23 cellular contexts compared by ENCODE assay signal in the genomic region with DNA sequence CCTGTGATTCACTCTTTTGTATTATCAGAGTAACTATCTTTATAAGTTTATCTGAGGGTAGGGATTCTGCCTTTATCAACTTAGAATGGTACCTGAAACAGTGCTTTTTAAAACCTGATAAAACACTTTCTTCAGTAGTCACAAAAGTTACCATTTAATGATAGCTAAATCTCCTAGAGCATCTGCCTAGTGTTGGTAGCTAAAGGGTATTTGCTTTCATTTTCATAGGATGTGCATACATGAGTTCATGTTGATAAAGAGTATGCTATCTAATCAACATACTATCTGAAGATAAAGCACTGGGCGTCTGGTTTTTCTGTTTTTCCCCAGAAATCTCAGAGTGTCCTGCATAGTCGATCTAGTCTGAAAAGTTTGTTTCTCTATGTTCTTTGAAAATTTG.
DNase-seq lines count a peak whose midpoint lies in the region; ATAC-seq, FAIRE-seq and TF ChIP-seq lines count a peak whose summit lies in the region.
"Had no signal": no experiment of that assay in that cellular context is flagged by ENCODE, and none has a peak within 500 bp of the region (broad histone marks: within the 10 kb centered on the region; RNA-seq: fewer than 3 reads in every experiment).

No MANE protein-coding gene starts in this region.

- peaks cover 0 to 3% of the 10 kb centered on the region in 2 donors for H3K9me3 Mint-ChIP-seq in activated T-cell treated with anti-CD3 and anti-CD28 coated beads, Interleukin-2, amount 50 U/mL, for 72 hours
- H3K9me3 Mint-ChIP-seq: GM23338 had no signal

- BruUV-seq in GM12878 (replicated peaks; lab: Mats Ljungman, UMichigan): no TSS peak

- H3K79me2 ChIP-seq in GM12878 (ENCODE audit: control insufficient read depth, insufficient read depth, low read length) (no peaks in the 10 kb centered on the region), smooth muscle cell (ENCODE audit: low read depth) (no peaks in the 10 kb centered on the region)

- no peaks in the 10 kb centered on the region for H3K4me1 ChIP-seq in GM12878 (ENCODE audit: control insufficient read depth, insufficient read depth, low read length)
- H3K4me1 ChIP-seq in smooth muscle cell (ENCODE audit: low read depth): no peaks in the 10 kb centered on the region
- peaks cover 9% of the 10 kb centered on the region for H3K4me1 ChIP-seq in foreskin keratinocyte
- H3K4me1 ChIP-seq: BE2C had no signal

- no peak for TF ChIP-seq EP300 in GM12878 (IDR thresholded peaks at IDR 0.05; ENCODE audit: borderline replicate concordance in 1 of 2, control insufficient read depth in 1 of 2, low read depth in 2 of 2, low read length in 2 of 2)

- H3K4me2 ChIP-seq in GM12878 (ENCODE audit: control insufficient read depth, insufficient read depth) (no peak overlapping the region), smooth muscle cell (no peak overlapping the region)
- H3K4me2 ChIP-seq: GM23338 had no signal

- H3K4me3 ChIP-seq in GM12878: no peak overlapping the region
- no peak overlapping the region for H3K4me3 ChIP-seq in smooth muscle cell
- H3K4me3 ChIP-seq: GM23338 had no signal

- no peak for TF ChIP-seq RAD21 in GM12878 (IDR thresholded peaks at IDR 0.05; ENCODE audit: insufficient read depth, low read depth, low read length)

- no peaks in the 10 kb centered on the region for H3K27me3 Mint-ChIP-seq in activated T-cell treated with anti-CD3 and anti-CD28 coated beads, Interleukin-2, amount 50 U/mL, for 72 hours (ENCODE audit: low read depth)
- H3K27me3 Mint-ChIP-seq: CD4-positive, CD25-positive, alpha-beta regulatory T cell; CD8-positive, alpha-beta memory T cell; IgD-negative memory B cell had no signal

- ATAC-seq in HG03432 (IDR thresholded peaks at IDR 0.05; ENCODE audit: unreplicated experiment) (peak; percentile 56), GM12878 (peak; percentile 41; the same call in 1 of the 3 replicates), foreskin keratinocyte (no peak), HG03159 (IDR thresholded peaks at IDR 0.05; ENCODE audit: unreplicated experiment) (no peak)
- ATAC-seq in activated T-cell treated with anti-CD3 and anti-CD28 coated beads, Interleukin-2, amount 50 U/mL, for 72 hours (replicated peaks in 1 of 2): no peak
- ATAC-seq: GM23338, HepG2 had no signal

- H3K9me3 ChIP-seq in GM12878 (replicated peaks; ENCODE audit: control insufficient read depth, insufficient read depth, low read length): no peaks in the 10 kb centered on the region
- no peaks in the 10 kb centered on the region for H3K9me3 ChIP-seq in smooth muscle cell (replicated peaks; ENCODE audit: low read depth)
- H3K9me3 ChIP-seq: BE2C, Caco-2 had no signal

- in situ Hi-C loops in GM12878 (cut with MboI): no loop called here

- H3K27me3 ChIP-seq in GM12878 (replicated peaks in 1 of 2; ENCODE audit: control insufficient read depth in 2 of 2, insufficient read depth in 2 of 2, low read length in 1 of 2): no peaks in the 10 kb centered on the region
- H3K27me3 ChIP-seq in smooth muscle cell (ENCODE audit: low read depth): no peaks in the 10 kb centered on the region
- no peaks in the 10 kb centered on the region for H3K27me3 ChIP-seq in foreskin keratinocyte
- H3K27me3 ChIP-seq: BE2C had no signal

- POLR2A ChIA-PET in GM12878 (lab: Charles Lee): no interaction called here

- no peak for TF ChIP-seq POLR2A in GM12878 (IDR thresholded peaks at IDR 0.05; ENCODE audit: low read depth, low read length)

- H3K27ac ChIP-seq in GM12878 (ENCODE audit: control insufficient read depth, insufficient read depth): no peak overlapping the region
- no peak overlapping the region for H3K27ac ChIP-seq in smooth muscle cell (ENCODE audit: low read depth)
- H3K27ac ChIP-seq in foreskin keratinocyte: no peak overlapping the region

- H3K36me3 ChIP-seq in GM12878 (ENCODE audit: control insufficient read depth in 2 of 2, insufficient read depth in 2 of 2, low read length in 1 of 2): no peaks in the 10 kb centered on the region
- H3K36me3 ChIP-seq in smooth muscle cell (ENCODE audit: low read depth): no peaks in the 10 kb centered on the region
- H3K36me3 ChIP-seq: BE2C had no signal

- H3F3A ChIP-seq in smooth muscle cell (ENCODE audit: low read depth): no peaks in the 10 kb centered on the region

- H3K27ac Mint-ChIP-seq in activated T-cell treated with anti-CD3 and anti-CD28 coated beads, Interleukin-2, amount 50 U/mL, for 72 hours: no peak overlapping the region
- H3K27ac Mint-ChIP-seq: CD4-positive, CD25-positive, alpha-beta regulatory T cell; CD8-positive, alpha-beta memory T cell; GM23338; IgD-negative memory B cell had no signal

- H3K36me3 Mint-ChIP-seq in activated T-cell treated with anti-CD3 and anti-CD28 coated beads, Interleukin-2, amount 50 U/mL, for 72 hours (ENCODE audit: insufficient read depth in 2 of 2): no peaks in the 10 kb centered on the region
- H3K36me3 Mint-ChIP-seq: CD4-positive, CD25-positive, alpha-beta regulatory T cell; CD8-positive, alpha-beta memory T cell; IgD-negative memory B cell had no signal

- no peak for TF ChIP-seq CTCF in GM12878 (IDR thresholded peaks at IDR 0.05 in 2 of 3, conservative IDR thresholded peaks at IDR 0.05 in 1 of 3; ENCODE audit: control insufficient read depth in 2 of 3, extremely low read depth in 1 of 3, insufficient read depth in 1 of 3, low read depth in 3 of 3, low read length in 3 of 3)
- TF ChIP-seq CTCF in smooth muscle cell (IDR thresholded peaks at IDR 0.05; ENCODE audit: borderline replicate concordance, insufficient read depth, poor library complexity, severe bottlenecking): no peak
- no peak for TF ChIP-seq CTCF in foreskin keratinocyte (conservative IDR thresholded peaks at IDR 0.05)

- SMC1A ChIA-PET in GM12878 (lab: Charles Lee; ENCODE audit: uncharacterized antibody, unreplicated experiment): no interaction called here

- WGBS in GM12878 (ENCODE audit: insufficient coverage, insufficient replicate concordance, low lambda C conversion rate, missing lambda C conversion rate): 24% methylated on average over 2 of the region's 2 CpGs
- WGBS in smooth muscle cell (ENCODE audit: low lambda C conversion rate): 36% methylated on average over 2 of the region's 2 CpGs

- H2AFZ ChIP-seq in GM12878 (ENCODE audit: control insufficient read depth, low read depth, low read length): no peak overlapping the region
- H2AFZ ChIP-seq in smooth muscle cell (ENCODE audit: low read depth): peak overlapping the region; percentile 11
- H2AFZ ChIP-seq: GM23338 had no signal

- CTCF ChIA-PET in GM12878 (lab: Yijun Ruan, JAX): interaction anchor here (1.3 kb wide), 1 partner anchor 26 kb away, joined by 4 read pairs; no protein-coding TSS in a partner anchor

- H3K9ac ChIP-seq in GM12878 (ENCODE audit: control insufficient read depth, insufficient read depth, low read length) (no peak overlapping the region), smooth muscle cell (ENCODE audit: low read depth) (no peak overlapping the region)

- intact Hi-C loops in GM12878 (cut with micrococcal nuclease; ENCODE audit: unreplicated experiment): no loop called here

- H3K4me3 Mint-ChIP-seq in activated T-cell treated with anti-CD3 and anti-CD28 coated beads, Interleukin-2, amount 50 U/mL, for 72 hours: no peak overlapping the region
- H3K4me3 Mint-ChIP-seq: CD4-positive, CD25-positive, alpha-beta regulatory T cell; CD8-positive, alpha-beta memory T cell; GM23338; IgD-negative memory B cell had no signal

- H3K4me1 Mint-ChIP-seq in activated T-cell treated with anti-CD3 and anti-CD28 coated beads, Interleukin-2, amount 50 U/mL, for 72 hours (ENCODE audit: low read depth): no peaks in the 10 kb centered on the region
- H3K4me1 Mint-ChIP-seq: CD4-positive, CD25-positive, alpha-beta regulatory T cell; CD8-positive, alpha-beta memory T cell; IgD-negative memory B cell had no signal

- no peak for FAIRE-seq in GM12878 (lab: Jason Lieb, UNC)
- FAIRE-seq: D721Med, G401.6, GM12892, GM18507, H54, HepG2 had no signal

- no peaks in the 10 kb centered on the region for H4K20me1 ChIP-seq in GM12878 (ENCODE audit: control insufficient read depth, insufficient read depth)
- H4K20me1 ChIP-seq in smooth muscle cell (ENCODE audit: low read depth): no peaks in the 10 kb centered on the region

- DNase-seq in OCI-M1 (lab: John Stamatoyannopoulos, UW) (peak; percentile 32), GM12878 (ENCODE audit: low read depth, low spot score) (no peak), smooth muscle cell (lab: John Stamatoyannopoulos, UW; ENCODE audit: unreplicated experiment) (no peak), NCI-H1417 (lab: John Stamatoyannopoulos, UW) (no peak), foreskin keratinocyte (no peak)
- DNase-seq in activated T-cell treated with anti-CD3 and anti-CD28 coated beads, Interleukin-2, amount 50 U/mL, for 72 hours: no peak
- DNase-seq: ACHN; BE2C; C1 segment of cervical spinal cord; Caco-2; CD4-positive, CD25-positive, alpha-beta regulatory T cell; CD8-positive, alpha-beta memory T cell; HCEC 1CT had no signal

- RAD21 ChIA-PET in GM12878 (lab: Charles Lee; ENCODE audit: unreplicated experiment): no interaction called here

TF ChIP-seq in GM12878, 131 proteins besides CTCF, POLR2A, EP300 and RAD21 (continues in another document):
- TF ChIP-seq, protein P1, sequence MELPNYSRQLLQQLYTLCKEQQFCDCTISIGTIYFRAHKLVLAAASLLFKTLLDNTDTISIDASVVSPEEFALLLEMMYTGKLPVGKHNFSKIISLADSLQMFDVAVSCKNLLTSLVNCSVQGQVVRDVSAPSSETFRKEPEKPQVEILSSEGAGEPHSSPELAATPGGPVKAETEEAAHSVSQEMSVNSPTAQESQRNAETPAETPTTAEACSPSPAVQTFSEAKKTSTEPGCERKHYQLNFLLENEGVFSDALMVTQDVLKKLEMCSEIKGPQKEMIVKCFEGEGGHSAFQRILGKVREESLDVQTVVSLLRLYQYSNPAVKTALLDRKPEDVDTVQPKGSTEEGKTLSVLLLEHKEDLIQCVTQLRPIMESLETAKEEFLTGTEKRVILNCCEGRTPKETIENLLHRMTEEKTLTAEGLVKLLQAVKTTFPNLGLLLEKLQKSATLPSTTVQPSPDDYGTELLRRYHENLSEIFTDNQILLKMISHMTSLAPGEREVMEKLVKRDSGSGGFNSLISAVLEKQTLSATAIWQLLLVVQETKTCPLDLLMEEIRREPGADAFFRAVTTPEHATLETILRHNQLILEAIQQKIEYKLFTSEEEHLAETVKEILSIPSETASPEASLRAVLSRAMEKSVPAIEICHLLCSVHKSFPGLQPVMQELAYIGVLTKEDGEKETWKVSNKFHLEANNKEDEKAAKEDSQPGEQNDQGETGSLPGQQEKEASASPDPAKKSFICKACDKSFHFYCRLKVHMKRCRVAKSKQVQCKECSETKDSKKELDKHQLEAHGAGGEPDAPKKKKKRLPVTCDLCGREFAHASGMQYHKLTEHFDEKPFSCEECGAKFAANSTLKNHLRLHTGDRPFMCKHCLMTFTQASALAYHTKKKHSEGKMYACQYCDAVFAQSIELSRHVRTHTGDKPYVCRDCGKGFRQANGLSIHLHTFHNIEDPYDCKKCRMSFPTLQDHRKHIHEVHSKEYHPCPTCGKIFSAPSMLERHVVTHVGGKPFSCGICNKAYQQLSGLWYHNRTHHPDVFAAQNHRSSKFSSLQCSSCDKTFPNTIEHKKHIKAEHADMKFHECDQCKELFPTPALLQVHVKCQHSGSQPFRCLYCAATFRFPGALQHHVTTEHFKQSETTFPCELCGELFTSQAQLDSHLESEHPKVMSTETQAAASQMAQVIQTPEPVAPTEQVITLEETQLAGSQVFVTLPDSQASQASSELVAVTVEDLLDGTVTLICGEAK (IDR thresholded peaks at IDR 0.05; ENCODE audit: borderline replicate concordance): no peak
- TF ChIP-seq HDGF (IDR thresholded peaks at IDR 0.05): no peak

Comparison
In these comparisons a context has a peak if more than half of its experiments do, and no peak if none do; other contexts are left out.
1. ATAC-seq: peak in HG03432 (single experiment) and GM12878 (single experiment); none in foreskin keratinocyte (single experiment), activated T-cell treated with anti-CD3 and anti-CD28 coated beads, Interleukin-2, amount 50 U/mL, for 72 hours (0 of 2) and HG03159 (single experiment).